8 cellular contexts compared by ENCODE assay signal in the genomic region with DNA sequence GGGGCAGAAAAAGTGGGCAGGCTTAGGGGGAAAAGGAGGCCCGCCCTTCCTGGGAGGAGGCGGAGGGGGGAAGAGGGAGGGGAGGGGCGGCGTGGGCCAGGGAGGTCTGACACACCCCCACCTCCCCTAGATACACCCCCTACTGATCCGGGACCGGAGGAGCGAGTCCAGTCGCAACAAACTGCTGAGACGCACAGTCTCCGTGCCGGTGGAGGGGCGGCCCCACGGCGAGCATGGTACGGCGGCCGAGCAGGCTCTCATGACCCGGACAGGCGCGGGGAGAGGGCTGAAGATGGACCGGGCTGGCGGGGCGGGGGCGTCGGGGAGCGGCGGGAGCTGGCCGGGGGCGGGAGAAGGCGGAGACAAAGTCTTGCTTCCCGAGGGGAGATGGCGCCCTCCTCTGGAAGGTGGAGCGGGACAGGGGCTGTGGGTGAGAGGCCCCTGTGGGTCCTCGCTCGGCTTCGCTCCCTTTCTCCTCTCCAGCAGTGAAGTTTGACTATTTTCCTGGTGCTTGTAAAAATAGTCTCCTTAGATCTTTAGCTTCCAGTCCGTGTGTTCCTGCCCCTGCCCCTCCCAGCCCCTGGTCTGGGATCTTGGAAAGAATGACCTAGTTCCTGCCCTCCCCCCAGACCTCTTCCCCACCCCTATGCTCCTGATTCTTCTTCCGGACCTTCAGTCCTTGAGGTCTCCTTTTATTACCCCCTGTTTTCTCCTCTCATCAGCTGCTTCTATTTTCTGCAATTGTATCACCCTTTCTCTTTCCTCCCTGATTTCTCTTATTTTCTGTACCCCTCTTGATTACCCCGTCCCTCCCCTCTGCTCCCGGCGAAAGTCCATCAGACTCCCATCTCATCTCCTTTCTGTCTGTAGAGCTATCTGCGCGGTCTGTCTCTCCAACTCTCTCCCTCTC. TPM values are rescaled to one million over a fixed set of nuclear protein-coding genes. Genes with fewer than 3 reads are reported as not detected.
DNase-seq lines count a peak whose midpoint lies in the region; TF ChIP-seq lines count a peak whose summit lies in the region.

No MANE protein-coding gene starts in this region.

- H3K27me3 ChIP-seq in ovary, result no peaks in the 10 kb centered on the region
- no peaks in the 10 kb centered on the region for H3K27me3 ChIP-seq in thyroid gland

- H3K27me3 Mint-ChIP-seq in activated naive CD8-positive, alpha-beta T cell, result no peaks in the 10 kb centered on the region
- peaks cover 19% of the 10 kb centered on the region for H3K27me3 Mint-ChIP-seq in glutamatergic neuron (ENCODE audit: unreplicated experiment)

- H3K4me3 Mint-ChIP-seq in activated naive CD8-positive, alpha-beta T cell, result peak overlapping the region; percentile 89
- H3K4me3 Mint-ChIP-seq in glutamatergic neuron (ENCODE audit: unreplicated experiment), result peak overlapping the region; percentile 89

- TF ChIP-seq CTCF in AG09319 (IDR thresholded peaks at IDR 0.05; ENCODE audit: low read depth, low read length) (peak; percentile 67), LNCAP (IDR thresholded peaks at IDR 0.05) (peak; percentile 51; the same call in 1 of the 2 replicates), glutamatergic neuron (IDR thresholded peaks at IDR 0.05; ENCODE audit: partially characterized antibody, unreplicated experiment) (no peak), ovary (IDR thresholded peaks at IDR 0.05) (peak; percentile 44 to 58 (median 49)), thyroid gland (IDR thresholded peaks at IDR 0.05) (peak in 5 of 6 experiments; percentile 13 to 67 (median 37))

- H3K27ac ChIP-seq in ovary, result peak overlapping the region; percentile 80 to 96
- H3K27ac ChIP-seq in thyroid gland, result peak overlapping the region; percentile 95 to 98 (median 95)

- peak overlapping the region; percentile 84 for H3K27ac Mint-ChIP-seq in activated naive CD8-positive, alpha-beta T cell
- H3K27ac Mint-ChIP-seq in glutamatergic neuron (ENCODE audit: unreplicated experiment), result peak overlapping the region; percentile 46

- no peaks in the 10 kb centered on the region for H3K9me3 Mint-ChIP-seq in activated naive CD8-positive, alpha-beta T cell (ENCODE audit: low read depth)
- H3K9me3 Mint-ChIP-seq in glutamatergic neuron (ENCODE audit: unreplicated experiment), result peaks cover 19% of the 10 kb centered on the region

- WGBS in ovary, 3 donors, result 2 to 4% (median 2%) methylated on average over 40 to 43 of the region's 43 CpGs
- 2% methylated on average over 27 to 35 of the region's 43 CpGs for WGBS in thyroid gland, 2 donors

- H3K4me1 Mint-ChIP-seq in activated naive CD8-positive, alpha-beta T cell (ENCODE audit: low read depth), result peaks cover 75% of the 10 kb centered on the region
- peaks cover 77% of the 10 kb centered on the region for H3K4me1 Mint-ChIP-seq in glutamatergic neuron (ENCODE audit: low read depth, unreplicated experiment)

- H3K36me3 ChIP-seq in ovary (no peaks in the 10 kb centered on the region), thyroid gland (no peaks in the 10 kb centered on the region)

- H3K9me3 ChIP-seq in ovary, result no peaks in the 10 kb centered on the region
- no peaks in the 10 kb centered on the region for H3K9me3 ChIP-seq in thyroid gland

- H3K4me1 ChIP-seq in ovary (ENCODE audit: insufficient read depth) (peaks cover 29% of the 10 kb centered on the region), thyroid gland (peaks cover 26 to 29% of the 10 kb centered on the region in 2 donors)

- no peak for TF ChIP-seq EP300 in ovary (IDR thresholded peaks at IDR 0.05)

- intact Hi-C loops in ovary (cut with DNase I) (loop anchor here in 1 of 4 donors (2.0 to 10.0 kb wide), 2 partner anchors 35 to 111 kb away; partner anchors contain the start of genes KIFC1, TAPBP and ZBTB22), thyroid gland (cut with DNase I) (loop anchor here (10.0 kb wide), 1 partner anchor 221 kb away; the partner anchor contains the start of genes HSD17B8, RING1, RXRB and SLC39A7)

- DNase-seq in AG09319 (ENCODE audit: extremely low read depth, low read depth) (peak; percentile 47), SKM-1 (lab: John Stamatoyannopoulos, UW; ENCODE audit: unreplicated experiment) (peak; percentile 66), glutamatergic neuron (peak; percentile 85), ovary (peak; percentile 93 to 94 (median 94)), thyroid gland (peak; percentile 84 to 86)

- H3K4me3 ChIP-seq in ovary (peak overlapping the region; percentile 59), thyroid gland (replicated peaks in 1 of 3) (peak overlapping the region in 2 of 3 donors; percentile 53 to 59)

- no peaks in the 10 kb centered on the region for H3K36me3 Mint-ChIP-seq in activated naive CD8-positive, alpha-beta T cell
- H3K36me3 Mint-ChIP-seq in glutamatergic neuron (ENCODE audit: unreplicated experiment), result peaks cover 15% of the 10 kb centered on the region

- TF ChIP-seq POLR2A in GM19099 (IDR thresholded peaks at IDR 0.05; ENCODE audit: extremely low read depth, insufficient read length, low read depth) (peak; percentile 69), ovary (IDR thresholded peaks at IDR 0.05) (peak; percentile 26), thyroid gland (IDR thresholded peaks at IDR 0.05) (peak in 1 of 2 donors; percentile 65)

RNA-seq across cellular contexts. Expression of gene SYNGAP1, which starts 6.1 kb away (rescaled TPM):
- total RNA-seq in glutamatergic neuron (ENCODE audit: unreplicated experiment) (75.1 TPM), ovary (10 to 100 TPM; 17.5 to 60.0 (median 43.1) TPM), thyroid gland (10 to 100 TPM in 3 of 4 donors, 1 to 10 TPM in 1; 10.0 to 15.3 (median 12.2) TPM)
- 10 to 100 TPM; 14.6 to 29.8 TPM for polyA plus RNA-seq in ovary

RNA-seq across cellular contexts. Expression of gene CUTA, which starts 8.0 kb away (rescaled TPM):
- total RNA-seq in glutamatergic neuron (ENCODE audit: unreplicated experiment) (384 TPM), ovary (100 to 1,000 TPM; 125 to 238 (median 177) TPM), thyroid gland (100 to 1,000 TPM; 165 to 296 (median 257) TPM)
- 100 to 1,000 TPM; 173 to 250 TPM for polyA plus RNA-seq in ovary

RNA-seq across cellular contexts. Expression of gene PHF1, which starts 15.1 kb away (rescaled TPM):
- total RNA-seq in glutamatergic neuron (ENCODE audit: unreplicated experiment) (73.5 TPM), ovary (100 to 1,000 TPM in 5 of 7 donors, 10 to 100 TPM in 2; 94.3 to 182 (median 123) TPM), thyroid gland (100 to 1,000 TPM in 1 of 4 donors, 10 to 100 TPM in 3; 75.3 to 109 (median 88.5) TPM)
- polyA plus RNA-seq in ovary, result 100 to 1,000 TPM in 1 of 2 donors, 10 to 100 TPM in 1; 80.7 to 179 TPM

RNA-seq across cellular contexts. Expression of gene ZBTB9, which starts 28.5 kb away (rescaled TPM):
- total RNA-seq in glutamatergic neuron (ENCODE audit: unreplicated experiment), result 9.6 TPM
- total RNA-seq in ovary, result 10 to 100 TPM in 3 of 7 donors, 1 to 10 TPM in 4; 2.4 to 13.5 (median 8.8) TPM
- polyA plus RNA-seq in ovary, result 10 to 100 TPM in 1 of 2 donors, 1 to 10 TPM in 1; 5.5 to 10.8 TPM
- 1 to 10 TPM; 4.1 to 5.9 (median 4.6) TPM for total RNA-seq in thyroid gland

RNA-seq across cellular contexts. Expression of gene KIFC1, which starts 34.3 kb away (rescaled TPM):
- total RNA-seq in glutamatergic neuron (ENCODE audit: unreplicated experiment) (14.8 TPM), ovary (1 to 10 TPM in 6 of 7 donors, under 1 TPM in 1; 0.60 to 3.9 (median 2.2) TPM), thyroid gland (1 to 10 TPM in 2 of 4 donors, under 1 TPM in 2; 0.13 to 4.3 (median 0.91) TPM)
- polyA plus RNA-seq in ovary, result 1 to 10 TPM; 1.7 to 2.3 TPM

Comparison
In these comparisons a context has a peak if more than half of its experiments do, and no peak if none do; other contexts are left out.
1. Peak in every context shown above with its lines: DNase-seq, H3K4me3 ChIP-seq and H3K27ac ChIP-seq.